In the genomic region with DNA sequence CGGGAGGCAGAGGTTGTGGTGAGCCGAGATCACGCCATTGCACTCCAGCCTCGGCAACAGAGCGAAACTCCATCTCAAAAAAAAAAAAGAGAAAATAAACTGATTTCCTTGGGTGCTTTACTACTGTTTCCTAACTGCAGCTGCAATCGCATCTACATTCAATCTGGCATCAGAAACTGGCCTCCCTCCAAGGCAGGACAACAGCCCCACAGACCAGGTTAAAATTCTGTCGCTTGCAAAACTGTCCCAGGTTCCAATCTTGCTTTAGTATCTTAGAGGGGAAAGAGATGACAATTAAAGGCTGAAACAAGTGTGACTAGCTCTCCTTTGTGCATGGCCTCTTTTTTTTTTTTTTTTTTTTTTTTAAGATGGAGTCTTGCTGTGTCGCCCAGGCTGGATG, we compare ENCODE assay signal across 9 cellular contexts.
"Had no signal": no experiment of that assay in that cellular context is flagged by ENCODE, and none has a peak within 500 bp of the region (broad histone marks: within the 10 kb centered on the region; RNA-seq: fewer than 3 reads in every experiment).

No MANE protein-coding gene starts in this region.

- H2AFZ ChIP-seq: GM23248 had no signal

- ATAC-seq: HCT116, K562 had no signal

- H3K4me3 ChIP-seq: GM23248, HAP-1, K562 had no signal

- H3K27ac ChIP-seq: GM23248, HL-60 had no signal

- H3K36me3 ChIP-seq: HAP-1 had no signal

- H3K4me1 ChIP-seq: HAP-1 had no signal

- H3K9me3 ChIP-seq: HAP-1 had no signal

- H3K9ac ChIP-seq: GM23248 had no signal

- DNase-seq: GM23248, GOT3, H7, HFFc6, IMR-90 had no signal

- FAIRE-seq: K562 had no signal
